In genomic region chr5:93359296-93359957, GRCh38 we compare ENCODE assay signal across 1 cellular context.
TF ChIP-seq lines count a peak whose summit lies in the region.

No MANE protein-coding gene starts in this region.

TF ChIP-seq in HEK293, 187 proteins besides CTCF, POLR2A, EP300 and RAD21 (continued from another document):
- peak; percentile 82; the same call in 1 of the 2 replicates for TF ChIP-seq ZNF580 (tag by site-specific recombination; IDR thresholded peaks at IDR 0.05)
- TF ChIP-seq ZEB2 (tag by site-specific recombination; IDR thresholded peaks at IDR 0.05), result peak; percentile 61
- TF ChIP-seq ZNF510 (tag by site-specific recombination; IDR thresholded peaks at IDR 0.05; ENCODE audit: insufficient replicate concordance), result peak; percentile 62
- TF ChIP-seq ZNF24 (tag by site-specific recombination; IDR thresholded peaks at IDR 0.05), result no peak
- TF ChIP-seq SP2 (tag by site-specific recombination; IDR thresholded peaks at IDR 0.05), result no peak
- peak; percentile 73 for TF ChIP-seq ZBTB17 (tag by site-specific recombination; IDR thresholded peaks at IDR 0.05)
- no peak for TF ChIP-seq ZNF202 (tag by site-specific recombination; IDR thresholded peaks at IDR 0.05; ENCODE audit: borderline replicate concordance)
- TF ChIP-seq ATF2 (tag by site-specific recombination; IDR thresholded peaks at IDR 0.05; ENCODE audit: low read depth), result peak; percentile 70
- TF ChIP-seq GFI1B (tag by site-specific recombination; IDR thresholded peaks at IDR 0.05), result no peak
- TF ChIP-seq ZNF19 (tag by site-specific recombination; IDR thresholded peaks at IDR 0.05; ENCODE audit: low read depth), result no peak
- peak; percentile 32; the same call in 1 of the 2 replicates for TF ChIP-seq PRDM1 (tag by site-specific recombination; IDR thresholded peaks at IDR 0.05)
- TF ChIP-seq, protein P1, sequence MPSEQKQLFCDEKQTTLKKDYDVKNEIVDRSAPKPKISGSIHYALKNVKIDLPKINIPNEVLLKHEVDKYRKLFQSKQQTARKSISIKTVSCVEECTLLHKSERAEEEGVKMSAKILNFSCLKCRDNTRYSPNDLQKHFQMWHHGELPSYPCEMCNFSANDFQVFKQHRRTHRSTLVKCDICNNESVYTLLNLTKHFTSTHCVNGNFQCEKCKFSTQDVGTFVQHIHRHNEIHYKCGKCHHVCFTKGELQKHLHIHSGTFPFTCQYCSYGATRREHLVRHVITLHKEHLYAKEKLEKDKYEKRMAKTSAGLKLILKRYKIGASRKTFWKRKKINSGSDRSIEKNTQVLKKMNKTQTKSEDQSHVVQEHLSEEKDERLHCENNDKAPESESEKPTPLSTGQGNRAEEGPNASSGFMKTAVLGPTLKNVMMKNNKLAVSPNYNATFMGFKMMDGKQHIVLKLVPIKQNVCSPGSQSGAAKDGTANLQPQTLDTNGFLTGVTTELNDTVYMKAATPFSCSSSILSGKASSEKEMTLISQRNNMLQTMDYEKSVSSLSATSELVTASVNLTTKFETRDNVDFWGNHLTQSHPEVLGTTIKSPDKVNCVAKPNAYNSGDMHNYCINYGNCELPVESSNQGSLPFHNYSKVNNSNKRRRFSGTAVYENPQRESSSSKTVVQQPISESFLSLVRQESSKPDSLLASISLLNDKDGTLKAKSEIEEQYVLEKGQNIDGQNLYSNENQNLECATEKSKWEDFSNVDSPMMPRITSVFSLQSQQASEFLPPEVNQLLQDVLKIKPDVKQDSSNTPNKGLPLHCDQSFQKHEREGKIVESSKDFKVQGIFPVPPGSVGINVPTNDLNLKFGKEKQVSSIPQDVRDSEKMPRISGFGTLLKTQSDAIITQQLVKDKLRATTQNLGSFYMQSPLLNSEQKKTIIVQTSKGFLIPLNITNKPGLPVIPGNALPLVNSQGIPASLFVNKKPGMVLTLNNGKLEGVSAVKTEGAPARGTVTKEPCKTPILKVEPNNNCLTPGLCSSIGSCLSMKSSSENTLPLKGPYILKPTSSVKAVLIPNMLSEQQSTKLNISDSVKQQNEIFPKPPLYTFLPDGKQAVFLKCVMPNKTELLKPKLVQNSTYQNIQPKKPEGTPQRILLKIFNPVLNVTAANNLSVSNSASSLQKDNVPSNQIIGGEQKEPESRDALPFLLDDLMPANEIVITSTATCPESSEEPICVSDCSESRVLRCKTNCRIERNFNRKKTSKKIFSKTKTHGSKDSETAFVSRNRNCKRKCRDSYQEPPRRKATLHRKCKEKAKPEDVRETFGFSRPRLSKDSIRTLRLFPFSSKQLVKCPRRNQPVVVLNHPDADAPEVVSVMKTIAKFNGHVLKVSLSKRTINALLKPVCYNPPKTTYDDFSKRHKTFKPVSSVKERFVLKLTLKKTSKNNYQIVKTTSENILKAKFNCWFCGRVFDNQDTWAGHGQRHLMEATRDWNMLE (tag by site-specific recombination; conservative IDR thresholded peaks at IDR 0.05; ENCODE audit: low read depth), result peak; percentile 60; the same call in 1 of the 2 replicates
- TF ChIP-seq ZBTB21 (tag by site-specific recombination; IDR thresholded peaks at IDR 0.05), result peak; percentile 23; the same call in 1 of the 2 replicates
- peak; percentile 76 for TF ChIP-seq ZXDB (tag by site-specific recombination; IDR thresholded peaks at IDR 0.05)
- TF ChIP-seq ZNF549 (tag by site-specific recombination; IDR thresholded peaks at IDR 0.05), result peak; percentile 40; the same call in 1 of the 2 replicates
- peak; percentile 62; the same call in 1 of the 2 replicates for TF ChIP-seq WT1 (tag by site-specific recombination; IDR thresholded peaks at IDR 0.05)
